11 cellular contexts compared by ENCODE assay signal in genomic region chr10:79084972-79085597, GRCh38. TPM values are rescaled to one million over a fixed set of nuclear protein-coding genes. Genes with fewer than 3 reads are reported as not detected.
DNase-seq lines count a peak whose midpoint lies in the region; ATAC-seq and TF ChIP-seq lines count a peak whose summit lies in the region.
"Had no signal": no experiment of that assay in that cellular context is flagged by ENCODE, and none has a peak within 500 bp of the region (broad histone marks: within the 10 kb centered on the region; RNA-seq: fewer than 3 reads in every experiment).

No MANE protein-coding gene starts in this region.

- WGBS in H9 (ENCODE audit: extremely low coverage, insufficient read length, low lambda C conversion rate) = no CpG with 5 or more reads among the region's 14 CpGs

- no peak overlapping the region for H2BK15ac ChIP-seq in H9 (ENCODE audit: low read depth, low read length)

- H3K56ac ChIP-seq in H9 (ENCODE audit: insufficient read length, low read depth, low read length) = no peak overlapping the region

- H3K18ac ChIP-seq in H9 (ENCODE audit: insufficient read length, low read depth, low read length) = no peak overlapping the region

- H2BK20ac ChIP-seq in H9 (ENCODE audit: low read depth, low read length, poor library complexity, severe bottlenecking) = no peak overlapping the region

- no peak overlapping the region for H3K4me2 ChIP-seq in H9 (ENCODE audit: insufficient read depth, insufficient read length, low read length)
- H3K4me2 ChIP-seq: KMS-11 had no signal

- H3K79me2 ChIP-seq in H9 (ENCODE audit: insufficient read depth, low read length) = peaks cover 15% of the 10 kb centered on the region; the same call in 1 of the 2 replicates

- peaks cover 0 to 7% (median 0%) of the 10 kb centered on the region in 3 experiments; a peak in 2 of 7 replicates for H3K36me3 Mint-ChIP-seq in H9 (ENCODE audit: insufficient read depth in 1 of 3, low read depth in 3 of 3)
- H3K36me3 Mint-ChIP-seq: natural killer cell had no signal

- no peak overlapping the region for H4K8ac ChIP-seq in H9 (replicated peaks; ENCODE audit: insufficient read length, low read depth, low read length)

- no peak overlapping the region for H2AK5ac ChIP-seq in H9 (ENCODE audit: insufficient read length, low read length)

- peaks cover 5% of the 10 kb centered on the region for H3K79me1 ChIP-seq in H9 (ENCODE audit: insufficient read depth, low read depth, low read length, poor library complexity, severe bottlenecking)

- H3K23ac ChIP-seq in H9 (ENCODE audit: insufficient read length, low read depth, low read length) = no peak overlapping the region

- ATAC-seq in HG02970 (IDR thresholded peaks at IDR 0.05; ENCODE audit: low FRiP score, unreplicated experiment) (no peak), omental fat pad (ENCODE audit: low FRiP score) (no peak)

- no peaks in the 10 kb centered on the region for H3K9me3 Mint-ChIP-seq in H9
- H3K9me3 Mint-ChIP-seq: natural killer cell had no signal

- no peak overlapping the region for H2AFZ ChIP-seq in H9 (ENCODE audit: low read length)

- H3K27me3 Mint-ChIP-seq in H9 (ENCODE audit: low read depth) = peaks cover 1% of the 10 kb centered on the region; the same call in 1 of the 2 replicates

- no peaks in the 10 kb centered on the region for H4K20me1 ChIP-seq in H9 (ENCODE audit: control insufficient read depth, insufficient read depth, insufficient read length)

- H4K5ac ChIP-seq in H9 (ENCODE audit: insufficient read length, low read depth, low read length) = no peak overlapping the region

- H2BK5ac ChIP-seq in H9 (ENCODE audit: insufficient read length, low read length) = no peak overlapping the region

- no peak overlapping the region for H3K9ac ChIP-seq in H9 (ENCODE audit: extremely low read depth, insufficient read length, low read length)
- no peak overlapping the region for H3K9ac ChIP-seq in mucosa of rectum (ENCODE audit: low read depth in 1 of 2, low read length in 2 of 2)
- H3K9ac ChIP-seq: KMS-11 had no signal

- TF ChIP-seq CTCF in H9 (conservative IDR thresholded peaks at IDR 0.05) = no peak
- no peak for TF ChIP-seq CTCF in WERI-Rb-1 (IDR thresholded peaks at IDR 0.05; ENCODE audit: low read depth, low read length)
- TF ChIP-seq CTCF in omental fat pad (IDR thresholded peaks at IDR 0.05) = no peak

- peaks cover 10% of the 10 kb centered on the region for H3K4me1 ChIP-seq in H9 (ENCODE audit: insufficient read depth, low read length)
- H3K4me1 ChIP-seq in mucosa of rectum (ENCODE audit: control insufficient read depth in 2 of 2, insufficient read depth in 2 of 2, low read length in 2 of 2) = peaks cover 79 to 81% of the 10 kb centered on the region in 2 donors

- H3K36me3 ChIP-seq in WERI-Rb-1 = no peaks in the 10 kb centered on the region
- H3K36me3 ChIP-seq in mucosa of rectum (ENCODE audit: control insufficient read depth in 2 of 2, insufficient read depth in 2 of 2, low read length in 2 of 2) = peaks cover 0 to 5% of the 10 kb centered on the region in 2 donors

- peaks cover 50 to 65% of the 10 kb centered on the region in 2 experiments for H3K4me1 Mint-ChIP-seq in H9

- H3T11ph ChIP-seq in H9 (ENCODE audit: low read length) = no peak overlapping the region

- H3K4me3 ChIP-seq in WERI-Rb-1 (ENCODE audit: low read depth, low read length) (no peak overlapping the region), mucosa of rectum (ENCODE audit: low read length in 2 of 2) (no peak overlapping the region)
- H3K4me3 ChIP-seq: SK-N-MC had no signal

- no peak overlapping the region for H2BK120ac ChIP-seq in H9 (ENCODE audit: low read depth, low read length, poor library complexity, severe bottlenecking)

- H3K4ac ChIP-seq in H9 (ENCODE audit: low read depth, low read length) = no peak overlapping the region

- H3K27ac ChIP-seq in H9 (ENCODE audit: insufficient read length, low read depth, low read length) (no peak overlapping the region), WERI-Rb-1 (peak overlapping the region; percentile 20), mucosa of rectum (ENCODE audit: low read depth in 2 of 2, low read length in 2 of 2) (peak overlapping the region; percentile 12 to 69)
- H3K27ac ChIP-seq: KMS-11, SK-N-MC had no signal

- H3K14ac ChIP-seq in H9 (ENCODE audit: insufficient read depth, low read length) = 0 out of 2 replicates have a peak overlapping the region, but pooled peaks have one; percentile 11

- peak overlapping the region; percentile 2 for H4K91ac ChIP-seq in H9 (ENCODE audit: insufficient read length, low read depth, low read length)

- H3K27ac Mint-ChIP-seq in H9 = peak overlapping the region in 1 of 3 experiments; percentile 22; a peak in 2 of 7 replicates

- no peaks in the 10 kb centered on the region for H3K27me3 ChIP-seq in H9 (ENCODE audit: insufficient read depth, low read length)
- H3K27me3 ChIP-seq in WERI-Rb-1 (ENCODE audit: insufficient read depth, low read depth, severe bottlenecking) = no peaks in the 10 kb centered on the region
- no peaks in the 10 kb centered on the region for H3K27me3 ChIP-seq in mucosa of rectum (ENCODE audit: control insufficient read depth in 2 of 2, insufficient read depth in 2 of 2, low read length in 2 of 2)

- H3K23me2 ChIP-seq in H9 (ENCODE audit: insufficient read length, low read depth, low read length, poor library complexity, severe bottlenecking) = no peaks in the 10 kb centered on the region

- no peak overlapping the region for H2BK12ac ChIP-seq in H9 (ENCODE audit: insufficient read length, low read depth, low read length)

- H3K9me3 ChIP-seq in H9 (ENCODE audit: control insufficient read depth, low read depth, low read length) = no peaks in the 10 kb centered on the region
- no peaks in the 10 kb centered on the region for H3K9me3 ChIP-seq in WERI-Rb-1 (ENCODE audit: severe bottlenecking)
- no peaks in the 10 kb centered on the region for H3K9me3 ChIP-seq in mucosa of rectum (ENCODE audit: control insufficient read depth in 2 of 2, low read length in 2 of 2)

- DNase-seq in AML-193 (lab: John Stamatoyannopoulos, UW) (peak; percentile 19 to 41), H9 (no peak), WERI-Rb-1 (no peak), omental fat pad (ENCODE audit: low spot score) (no peak)
- no peak for DNase-seq in stimulated activated CD4-positive, alpha-beta T cell treated with anti-CD3 and anti-CD28 coated beads, Interleukin-15, amount 100 ng/mL, for 24 hours
- DNase-seq in activated CD4-positive, CD25-positive, alpha-beta regulatory T cell (lab: John Stamatoyannopoulos, UW) = no peak
- DNase-seq: natural killer cell had no signal

- no peak overlapping the region for H3K4me3 Mint-ChIP-seq in H9

RNA-seq across cellular contexts. Expression of gene ZMIZ1, which starts 16.3 kb away (rescaled TPM):
- total RNA-seq in H9 (2021) = 31.8 and 36.9 TPM in 2 replicates
- total RNA-seq in omental fat pad = 10 to 100 TPM; 24.2 to 64.8 (median 43.1) TPM

Comparison
In these comparisons a context has a peak if more than half of its experiments do, and no peak if none do; other contexts are left out.
1. DNase-seq: peak in AML-193 (2 of 2); none in H9 (single experiment), WERI-Rb-1 (single experiment), stimulated activated CD4-positive, alpha-beta T cell treated with anti-CD3 and anti-CD28 coated beads, Interleukin-15, amount 100 ng/mL, for 24 hours (single experiment), activated CD4-positive, CD25-positive, alpha-beta regulatory T cell (0 of 4) and omental fat pad (single experiment).